Comparison of ENCODE assay signal across 8 cellular contexts in genomic region chr10:5283305-5284158, GRCh38.
A peak's percentile ranks its signal among the peaks of the same experiment; 100 is the strongest.
DNase-seq lines count a peak whose midpoint lies in the region; ATAC-seq and TF ChIP-seq lines count a peak whose summit lies in the region.

No MANE protein-coding gene starts in this region.

- H3K36me3 ChIP-seq in Caco-2 (ENCODE audit: control insufficient read depth, insufficient read depth, low read length): no peaks in the 10 kb centered on the region

- H3K4me1 ChIP-seq in Caco-2: no peaks in the 10 kb centered on the region; the same call in 1 of the 2 replicates

- no peak overlapping the region for H3K4me3 ChIP-seq in Caco-2 (ENCODE audit: low read depth, low read length)

- intact Hi-C loops in Caco-2 (cut with micrococcal nuclease; ENCODE audit: unreplicated experiment): loop anchor here (1.0 to 2.0 kb wide), 10 partner anchors 49 to 435 kb away; partner anchors contain the start of gene AKR1C3

- H3K4me3 Mint-ChIP-seq in Caco-2 (ENCODE audit: unreplicated experiment): peak overlapping the region; percentile 50

- peak; percentile 88 to 92 for TF ChIP-seq CTCF in Caco-2 (IDR thresholded peaks at IDR 0.05; ENCODE audit: insufficient read depth in 1 of 2, low read depth in 1 of 2, low read length in 1 of 2, severe bottlenecking in 1 of 2, unreplicated experiment in 1 of 2)

- no peaks in the 10 kb centered on the region for H3K27me3 ChIP-seq in Caco-2 (replicated peaks; ENCODE audit: control insufficient read depth, insufficient read depth, low read length)

- H3K4me1 Mint-ChIP-seq in Caco-2 (ENCODE audit: low read depth, unreplicated experiment): peaks cover 7% of the 10 kb centered on the region

- CTCF ChIA-PET in Caco-2 (lab: Charles Lee): interaction anchor here (0.6 to 1.3 kb wide), 5 partner anchors 8 to 469 kb away, joined by 3 to 13 read pairs (median 3); no protein-coding TSS in a partner anchor

- peaks cover 7% of the 10 kb centered on the region for H3K27me3 Mint-ChIP-seq in Caco-2 (ENCODE audit: insufficient read depth, unreplicated experiment)

- no TSS peak for BruUV-seq in Caco-2 (replicated peaks; lab: Mats Ljungman, UMichigan)

- peak; percentile 85 for ATAC-seq in GM19467 (IDR thresholded peaks at IDR 0.05; ENCODE audit: unreplicated experiment)

- H3K9me3 Mint-ChIP-seq in Caco-2 (ENCODE audit: unreplicated experiment): peaks cover 7% of the 10 kb centered on the region

- POLR2A ChIA-PET in Caco-2 (lab: Charles Lee): no interaction called here

- H3K36me3 Mint-ChIP-seq in Caco-2 (ENCODE audit: insufficient read depth, unreplicated experiment): no peaks in the 10 kb centered on the region

- peak overlapping the region; percentile 22 for H3K27ac Mint-ChIP-seq in Caco-2 (ENCODE audit: unreplicated experiment)

- peak; percentile 81 to 83 for DNase-seq in Caco-2
- peak in 45 of 76 experiments; percentile 4 to 69 (median 30) for DNase-seq in HUDEP-2 (lab: John Stamatoyannopoulos, UW; ENCODE audit: unreplicated experiment in 76 of 76)
- DNase-seq in SK-N-DZ (ENCODE audit: low spot score): peak; percentile 64
- peak; percentile 15 for DNase-seq in amniotic stem cell (lab: John Stamatoyannopoulos, UW)
- peak; percentile 26 for DNase-seq in hepatic stellate cell (ENCODE audit: low spot score)
- DNase-seq in stimulated activated CD4-positive, alpha-beta T cell treated with anti-CD3 and anti-CD28 coated beads, Interleukin-12 subunit alpha, Interleukin-12 subunit beta, amount 100 ng/mL, for 48 hours (ENCODE audit: low read depth in 2 of 3, low spot score in 1 of 3): peak; percentile 45 to 58 (median 48)
- no peak for DNase-seq in DMS79 (lab: John Stamatoyannopoulos, UW)

- no peaks in the 10 kb centered on the region for H3K9me3 ChIP-seq in Caco-2
